8 cellular contexts compared by ENCODE assay signal in the genomic region with DNA sequence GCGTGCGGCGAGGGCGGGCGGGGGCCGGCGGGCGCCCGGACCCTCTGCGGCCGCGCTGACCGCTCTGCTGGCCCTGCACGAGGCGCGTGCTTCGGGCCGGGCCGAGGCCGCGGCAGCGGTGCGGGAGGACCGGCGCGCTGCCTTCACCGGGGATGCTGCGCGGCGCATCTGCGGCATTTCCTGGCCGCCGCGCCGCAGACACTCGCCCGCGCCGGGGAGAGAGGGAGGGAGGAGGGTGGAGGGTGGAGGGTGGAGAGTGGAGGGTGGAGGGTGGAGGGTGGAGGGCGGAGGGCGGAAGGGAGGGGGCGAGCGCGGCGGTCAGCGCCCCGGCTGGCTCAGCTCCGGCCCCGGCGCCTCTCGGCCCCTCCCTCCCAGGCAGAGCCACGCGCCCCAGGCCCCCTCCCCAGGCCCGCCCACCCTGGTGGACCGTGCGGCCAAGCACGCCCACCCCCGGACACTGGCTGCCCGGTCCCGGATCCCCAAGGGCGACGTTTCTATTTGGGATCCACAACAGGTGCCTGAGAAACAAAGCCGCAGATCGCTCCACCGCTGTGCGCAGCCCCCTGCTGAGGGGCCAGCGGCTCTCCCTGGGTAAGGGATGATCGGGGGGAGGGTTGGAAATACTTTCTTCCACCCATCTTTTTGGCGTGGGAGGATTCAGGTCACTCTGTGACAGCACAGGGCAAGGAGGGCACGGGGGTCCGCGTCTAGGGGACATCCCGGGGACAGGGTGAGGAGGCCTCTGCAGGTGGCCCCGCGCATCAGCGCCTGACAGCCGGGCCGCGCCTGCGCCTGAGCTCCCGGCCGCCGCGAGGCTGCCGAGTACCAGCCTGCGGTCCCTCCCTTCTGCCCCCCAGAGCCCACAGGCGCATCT.
DNase-seq lines count a peak whose midpoint lies in the region; ATAC-seq and TF ChIP-seq lines count a peak whose summit lies in the region.

No MANE protein-coding gene starts in this region.

- H3K36me3 Mint-ChIP-seq in GM23338 (ENCODE audit: low read depth) (no peaks in the 10 kb centered on the region), progenitor cell of endocrine pancreas (ENCODE audit: insufficient read depth) (peaks cover 3% of the 10 kb centered on the region)

- intact Hi-C loops in adrenal gland (cut with DNase I), result no loop called here
- intact Hi-C loops in left cardiac atrium (cut with DNase I), result loop anchor here (2.0 to 10.0 kb wide), 2 partner anchors 75 to 199 kb away; a partner anchor contains a TSS

- no peaks in the 10 kb centered on the region for H3K9me2 ChIP-seq in GM23338 (ENCODE audit: insufficient read depth)

- peak overlapping the region; percentile 64; the same call in 1 of the 2 replicates for H3K27ac ChIP-seq in GM23338 (ENCODE audit: low read depth)
- H3K27ac ChIP-seq in SJCRH30, result peak overlapping the region; percentile 89
- H3K27ac ChIP-seq in adrenal gland, result peak overlapping the region in 4 of 5 donors; percentile 32 to 84 (median 76)

- peak; percentile 15 to 42 for TF ChIP-seq POLR2A in adrenal gland (IDR thresholded peaks at IDR 0.05)

- H3K4me1 Mint-ChIP-seq in GM23338 (peaks cover 50% of the 10 kb centered on the region), progenitor cell of endocrine pancreas (ENCODE audit: low read depth) (peaks cover 22% of the 10 kb centered on the region)

- peaks cover 8% of the 10 kb centered on the region; the same call in 1 of the 2 replicates for H4K20me1 ChIP-seq in GM23338 (replicated peaks; ENCODE audit: insufficient read depth)

- no peaks in the 10 kb centered on the region; the same call in 1 of the 2 replicates for H3F3A ChIP-seq in GM23338 (replicated peaks; ENCODE audit: low read depth)

- ATAC-seq in GM23338 (peak; percentile 89), left cardiac atrium (peak; percentile 94 to 95)

- H3K9me3 Mint-ChIP-seq in GM23338 (no peaks in the 10 kb centered on the region; the same call in 2 of the 3 replicates), progenitor cell of endocrine pancreas (ENCODE audit: low read depth) (no peaks in the 10 kb centered on the region)

- H3K4me3 ChIP-seq in GM06990 (replicated peaks; ENCODE audit: low read depth, low read length) (peak overlapping the region; percentile 96), GM23338 (peak overlapping the region; percentile 87), SJCRH30 (peak overlapping the region; percentile 77), adrenal gland (peak overlapping the region in 3 of 4 donors; percentile 68 to 77 (median 71))

- peak overlapping the region; percentile 78; the same call in 1 of the 2 replicates for H3K27ac Mint-ChIP-seq in GM23338
- peak overlapping the region; percentile 93 for H3K27ac Mint-ChIP-seq in progenitor cell of endocrine pancreas

- H3K9me3 ChIP-seq in SJCRH30 (replicated peaks) (no peaks in the 10 kb centered on the region), adrenal gland (replicated peaks in 1 of 3) (no peaks in the 10 kb centered on the region)

- H2AFZ ChIP-seq in GM23338, result no peak overlapping the region

- H3K27me3 ChIP-seq in GM06990 (replicated peaks; ENCODE audit: control insufficient read depth, insufficient read depth, low read length) (no peaks in the 10 kb centered on the region), GM23338 (ENCODE audit: insufficient read depth) (no peaks in the 10 kb centered on the region), SJCRH30 (no peaks in the 10 kb centered on the region), adrenal gland (no peaks in the 10 kb centered on the region)

- no peaks in the 10 kb centered on the region for H3K36me3 ChIP-seq in GM06990 (ENCODE audit: control insufficient read depth, insufficient read depth, low read length)
- no peaks in the 10 kb centered on the region for H3K36me3 ChIP-seq in GM23338 (ENCODE audit: insufficient read depth)
- no peaks in the 10 kb centered on the region for H3K36me3 ChIP-seq in SJCRH30
- H3K36me3 ChIP-seq in adrenal gland (replicated peaks in 1 of 2), result no peaks in the 10 kb centered on the region

- TF ChIP-seq CTCF in GM06990 (IDR thresholded peaks at IDR 0.05; ENCODE audit: insufficient read depth, low read length, poor library complexity, severe bottlenecking) (peak; percentile 71), GM23338 (conservative IDR thresholded peaks at IDR 0.05; ENCODE audit: low read depth in 2 of 2) (peak in 1 of 2 experiments; percentile 65; a peak in 2 of 4 replicates), adrenal gland (IDR thresholded peaks at IDR 0.05) (peak in 4 of 6 experiments; percentile 25 to 44 (median 42)), progenitor cell of endocrine pancreas (IDR thresholded peaks at IDR 0.05; ENCODE audit: unreplicated experiment) (peak; percentile 64)

- H3K27me3 Mint-ChIP-seq in GM23338 (ENCODE audit: insufficient read depth, low read depth, poor library complexity), result peaks cover 12% of the 10 kb centered on the region
- H3K27me3 Mint-ChIP-seq in progenitor cell of endocrine pancreas, result peaks cover 18% of the 10 kb centered on the region

- peaks cover 83% of the 10 kb centered on the region for H3K79me2 ChIP-seq in GM23338 (replicated peaks; ENCODE audit: insufficient read depth)

- H3K4me1 ChIP-seq in GM23338 (ENCODE audit: insufficient read depth), result peaks cover 72% of the 10 kb centered on the region
- H3K4me1 ChIP-seq in SJCRH30, result peaks cover 6% of the 10 kb centered on the region; the same call in 1 of the 2 replicates
- H3K4me1 ChIP-seq in adrenal gland (replicated peaks in 1 of 2), result peaks cover 10 to 25% of the 10 kb centered on the region in 2 donors

- H3K4me3 Mint-ChIP-seq in GM23338 (peak overlapping the region; percentile 99), progenitor cell of endocrine pancreas (ENCODE audit: low read depth) (peak overlapping the region; percentile 96)

- 0 to 2% (median 1%) methylated on average over 2 to 86 of the region's 87 CpGs for WGBS in adrenal gland, 4 donors

- peak overlapping the region; percentile 78 for H3K4me2 ChIP-seq in GM23338

- peak; percentile 96 for DNase-seq in GM06990 (ENCODE audit: extremely low read depth, insufficient read length)
- DNase-seq in GM23338 (ENCODE audit: low spot score), result peak; percentile 94
- DNase-seq in LHCN-M2 (ENCODE audit: low read depth), result peak; percentile 82
- DNase-seq in SJCRH30, result peak; percentile 84 to 88
- DNase-seq in adrenal gland, result peak; percentile 47 to 80 (median 67)
- DNase-seq in left cardiac atrium, result peak; percentile 77
- peak; percentile 63 for DNase-seq in progenitor cell of endocrine pancreas (ENCODE audit: low spot score, unreplicated experiment)
- DNase-seq in effector CD4-positive, alpha-beta T cell, result no peak

TF ChIP-seq in GM23338, 12 proteins besides CTCF, POLR2A, EP300 and RAD21 (continues in another document):
- peak; percentile 41 for TF ChIP-seq POLR2AphosphoS5 (IDR thresholded peaks at IDR 0.05; ENCODE audit: low read depth)

Comparison
In these comparisons a context has a peak if more than half of its experiments do, and no peak if none do; other contexts are left out.
1. intact Hi-C loops: an anchor here in left cardiac atrium (2.0 to 10.0 kb wide); none called in adrenal gland.